In the genomic region with DNA sequence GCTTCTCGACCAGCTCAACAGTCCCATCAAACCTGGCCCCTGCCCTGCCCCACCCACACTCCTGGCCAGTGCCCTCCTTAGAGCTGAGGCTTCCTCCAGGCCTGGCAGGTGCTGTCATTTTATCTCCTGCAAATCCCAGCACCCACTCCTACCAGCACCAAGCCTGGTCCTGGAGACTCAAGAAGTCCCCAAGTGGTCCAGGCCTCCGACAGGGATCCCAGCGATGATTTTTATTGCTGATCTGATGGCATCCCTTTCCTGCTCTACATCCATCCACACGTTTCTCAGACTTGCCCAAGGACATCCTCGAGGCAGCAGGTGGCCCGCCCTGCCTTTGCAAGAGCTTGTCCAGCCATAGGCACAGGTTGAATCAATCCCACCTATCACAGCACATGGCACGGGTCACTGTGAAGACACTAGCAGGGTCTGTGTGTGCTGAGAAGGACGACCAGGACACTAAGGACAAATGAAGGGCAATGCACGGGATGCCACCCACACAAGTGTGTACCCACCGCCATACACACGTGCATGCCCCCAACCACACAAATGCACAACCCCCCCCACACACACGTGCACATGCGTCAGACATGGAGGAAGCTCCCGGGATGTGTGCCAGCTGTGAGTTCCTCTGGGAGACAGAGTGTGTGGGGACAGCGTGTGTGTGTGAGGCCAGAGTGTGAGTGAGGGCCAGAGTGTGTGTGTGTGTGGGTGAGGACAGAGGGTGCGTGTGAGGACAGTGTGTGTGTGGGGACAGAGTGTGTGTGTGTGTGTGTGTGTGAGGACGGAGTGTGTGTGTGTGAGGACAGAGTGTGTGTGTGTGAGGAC, we compare ENCODE assay signal across 12 cellular contexts.
DNase-seq lines count a peak whose midpoint lies in the region; ATAC-seq, FAIRE-seq and TF ChIP-seq lines count a peak whose summit lies in the region.
"Had no signal": no experiment of that assay in that cellular context is flagged by ENCODE, and none has a peak within 500 bp of the region (broad histone marks: within the 10 kb centered on the region; RNA-seq: fewer than 3 reads in every experiment).

No MANE protein-coding gene starts in this region.

- H3K27ac ChIP-seq in Peyer's patch (no peak overlapping the region), WERI-Rb-1 (no peak overlapping the region)

- H3K27me3 Mint-ChIP-seq in osteocyte (ENCODE audit: unreplicated experiment), result no peaks in the 10 kb centered on the region
- no peaks in the 10 kb centered on the region for H3K27me3 Mint-ChIP-seq in activated naive CD8-positive, alpha-beta T cell treated with anti-CD3 and anti-CD28 coated beads for 36 hours
- H3K27me3 Mint-ChIP-seq: stimulated activated naive CD8-positive, alpha-beta T cell treated with anti-CD3 and anti-CD28 coated beads, Interleukin-15, amount 100 ng/mL, for 72 hours had no signal

- no peak for TF ChIP-seq POLR2A in Peyer's patch (IDR thresholded peaks at IDR 0.05)
- no peak for TF ChIP-seq POLR2A in H54 (IDR thresholded peaks at IDR 0.05; ENCODE audit: low read depth, low read length)

- peaks cover 15% of the 10 kb centered on the region for H3K36me3 Mint-ChIP-seq in osteocyte (ENCODE audit: unreplicated experiment)
- peaks cover 4% of the 10 kb centered on the region for H3K36me3 Mint-ChIP-seq in activated naive CD8-positive, alpha-beta T cell treated with anti-CD3 and anti-CD28 coated beads for 36 hours

- TF ChIP-seq CTCF in Peyer's patch (IDR thresholded peaks at IDR 0.05), result no peak
- no peak for TF ChIP-seq CTCF in fibroblast of pulmonary artery (IDR thresholded peaks at IDR 0.05; ENCODE audit: low read length, missing control alignments)
- no peak for TF ChIP-seq CTCF in osteocyte (IDR thresholded peaks at IDR 0.05)
- TF ChIP-seq CTCF in WERI-Rb-1 (IDR thresholded peaks at IDR 0.05; ENCODE audit: low read depth, low read length), result no peak

- peaks cover 25% of the 10 kb centered on the region for H3K4me1 Mint-ChIP-seq in osteocyte (ENCODE audit: unreplicated experiment)
- no peaks in the 10 kb centered on the region for H3K4me1 Mint-ChIP-seq in activated naive CD8-positive, alpha-beta T cell treated with anti-CD3 and anti-CD28 coated beads for 36 hours

- no peaks in the 10 kb centered on the region for H3K27me3 ChIP-seq in Peyer's patch
- no peaks in the 10 kb centered on the region for H3K27me3 ChIP-seq in WERI-Rb-1 (ENCODE audit: insufficient read depth, low read depth, severe bottlenecking)

- ATAC-seq in HG03159 (IDR thresholded peaks at IDR 0.05; ENCODE audit: unreplicated experiment), result no peak
- ATAC-seq: stimulated activated naive CD8-positive, alpha-beta T cell treated with anti-CD3 and anti-CD28 coated beads, Interleukin-15, amount 100 ng/mL, for 72 hours had no signal

- peaks cover 0 to 8% (median 0%) of the 10 kb centered on the region in 3 donors for H3K36me3 ChIP-seq in Peyer's patch
- H3K36me3 ChIP-seq in WERI-Rb-1, result no peaks in the 10 kb centered on the region; the same call in 1 of the 2 replicates
- H3K36me3 ChIP-seq: HAP-1 had no signal

- peak; percentile 74 for DNase-seq in AG08396 (ENCODE audit: low spot score)
- DNase-seq in Peyer's patch, result peak in 2 of 3 donors; percentile 45 to 52
- peak; percentile 87 for DNase-seq in fibroblast of pulmonary artery (ENCODE audit: low read depth)
- no peak for DNase-seq in osteocyte (ENCODE audit: extremely low spot score, unreplicated experiment)
- no peak for DNase-seq in WERI-Rb-1
- no peak for DNase-seq in H54 (ENCODE audit: insufficient read length, low spot score)
- no peak for DNase-seq in activated naive CD8-positive, alpha-beta T cell treated with anti-CD3 and anti-CD28 coated beads for 36 hours
- DNase-seq: immature natural killer cell; NCI-H2081 treated with DMSO at 0.1 percent for 48 hours; stimulated activated naive CD8-positive, alpha-beta T cell treated with anti-CD3 and anti-CD28 coated beads, Interleukin-15, amount 100 ng/mL, for 72 hours had no signal

- H3K9me3 Mint-ChIP-seq in osteocyte (ENCODE audit: unreplicated experiment), result no peaks in the 10 kb centered on the region
- H3K9me3 Mint-ChIP-seq in activated naive CD8-positive, alpha-beta T cell treated with anti-CD3 and anti-CD28 coated beads for 36 hours, result peaks cover 1% of the 10 kb centered on the region
- H3K9me3 Mint-ChIP-seq: immature natural killer cell; stimulated activated naive CD8-positive, alpha-beta T cell treated with anti-CD3 and anti-CD28 coated beads, Interleukin-15, amount 100 ng/mL, for 72 hours had no signal

- peak overlapping the region; percentile 57 for H3K27ac Mint-ChIP-seq in osteocyte (ENCODE audit: unreplicated experiment)
- H3K27ac Mint-ChIP-seq in activated naive CD8-positive, alpha-beta T cell treated with anti-CD3 and anti-CD28 coated beads for 36 hours, result no peak overlapping the region

- no peaks in the 10 kb centered on the region for H3K9me3 ChIP-seq in Peyer's patch
- no peaks in the 10 kb centered on the region for H3K9me3 ChIP-seq in WERI-Rb-1 (ENCODE audit: severe bottlenecking)
- H3K9me3 ChIP-seq: HAP-1 had no signal

- FAIRE-seq in H54 (lab: Jason Lieb, UNC), result no peak

- no peak overlapping the region for H3K4me3 Mint-ChIP-seq in osteocyte (ENCODE audit: unreplicated experiment)
- H3K4me3 Mint-ChIP-seq in activated naive CD8-positive, alpha-beta T cell treated with anti-CD3 and anti-CD28 coated beads for 36 hours, result no peak overlapping the region
- H3K4me3 Mint-ChIP-seq: immature natural killer cell; stimulated activated naive CD8-positive, alpha-beta T cell treated with anti-CD3 and anti-CD28 coated beads, Interleukin-15, amount 100 ng/mL, for 72 hours had no signal

- H3K4me1 ChIP-seq in Peyer's patch, result no peaks in the 10 kb centered on the region

- H3K4me3 ChIP-seq in Peyer's patch (no peak overlapping the region), fibroblast of pulmonary artery (replicated peaks; ENCODE audit: low read depth, low read length) (no peak overlapping the region), WERI-Rb-1 (ENCODE audit: low read depth, low read length) (no peak overlapping the region)
- H3K4me3 ChIP-seq: HAP-1 had no signal

Comparison
In these comparisons a context has a peak if more than half of its experiments do, and no peak if none do; other contexts are left out.
1. DNase-seq: peak in AG08396 (single experiment), Peyer's patch (2 of 3) and fibroblast of pulmonary artery (single experiment); none in osteocyte (single experiment), WERI-Rb-1 (single experiment), H54 (single experiment) and activated naive CD8-positive, alpha-beta T cell treated with anti-CD3 and anti-CD28 coated beads for 36 hours (single experiment).